Comparison of ENCODE assay signal across 19 cellular contexts in genomic region chrX:107102980-107103379, GRCh38. TPM values are rescaled to one million over a fixed set of nuclear protein-coding genes. Genes with fewer than 3 reads are reported as not detected.
DNase-seq lines count a peak whose midpoint lies in the region; ATAC-seq and TF ChIP-seq lines count a peak whose summit lies in the region.
"Had no signal": no experiment of that assay in that cellular context is flagged by ENCODE, and none has a peak within 500 bp of the region (broad histone marks: within the 10 kb centered on the region; RNA-seq: fewer than 3 reads in every experiment).

No MANE protein-coding gene starts in this region.

- H3K4me3 ChIP-seq in A673 (ENCODE audit: low read depth, low read length, poor library complexity, severe bottlenecking) (no peak overlapping the region), fibroblast of mammary gland (ENCODE audit: control insufficient read depth, low read depth, low read length) (no peak overlapping the region)

- H3K9me3 Mint-ChIP-seq in activated naive CD8-positive, alpha-beta T cell treated with anti-CD3 and anti-CD28 coated beads for 36 hours = no peaks in the 10 kb centered on the region
- H3K9me3 Mint-ChIP-seq: stimulated activated naive B cell treated with anti-CD40 and anti-IgM and Interleukin-4, amounts not matched to agents 10 μg/mL and 1 μg/mL and 100 μg/mL, for 72 hours had no signal

- H3K9me3 ChIP-seq in A673 (ENCODE audit: low read depth, low read length, poor library complexity, severe bottlenecking) = no peaks in the 10 kb centered on the region
- H3K9me3 ChIP-seq: neutrophil had no signal

- POLR2A ChIA-PET in A673 (lab: Charles Lee; ENCODE audit: low non-redundant PET) = no interaction called here

- peaks cover 24% of the 10 kb centered on the region for H3K36me3 Mint-ChIP-seq in activated naive CD8-positive, alpha-beta T cell treated with anti-CD3 and anti-CD28 coated beads for 36 hours

- H3K27me3 Mint-ChIP-seq in activated naive CD8-positive, alpha-beta T cell treated with anti-CD3 and anti-CD28 coated beads for 36 hours = no peaks in the 10 kb centered on the region
- H3K27me3 Mint-ChIP-seq: B cell; stimulated activated naive B cell treated with anti-CD40 and anti-IgM and Interleukin-4, amounts not matched to agents 10 μg/mL and 1 μg/mL and 100 μg/mL, for 72 hours had no signal

- H3K27ac Mint-ChIP-seq in activated naive CD8-positive, alpha-beta T cell treated with anti-CD3 and anti-CD28 coated beads for 36 hours = no peak overlapping the region
- H3K27ac Mint-ChIP-seq: B cell; mesothelial cell of epicardium; stimulated activated naive B cell treated with anti-CD40 and anti-IgM and Interleukin-4, amounts not matched to agents 10 μg/mL and 1 μg/mL and 100 μg/mL, for 72 hours had no signal

- DNase-seq in A673 (ENCODE audit: low spot score) = peak; percentile 1
- peak; percentile 4 for DNase-seq in ELR (ENCODE audit: low read depth)
- DNase-seq in RPMI7951 (ENCODE audit: low read depth) = peak; percentile 0
- DNase-seq in fibroblast of mammary gland (ENCODE audit: low read depth) = peak; percentile 25
- no peak for DNase-seq in activated naive CD8-positive, alpha-beta T cell treated with anti-CD3 and anti-CD28 coated beads for 36 hours
- no peak for DNase-seq in OCI-M2 (lab: John Stamatoyannopoulos, UW; ENCODE audit: unreplicated experiment)
- DNase-seq in hypothalamus (lab: John Stamatoyannopoulos, UW) = no peak
- DNase-seq: activated effector memory CD4-positive, alpha-beta T cell treated with Interleukin-2 at 50 U/mL for 16 hours; anterior cingulate cortex; DMS79; foreskin melanocyte; NCI-H1092; NCI-H345; small intestine; stimulated activated naive B cell treated with anti-CD40 and anti-IgM and Interleukin-4, amounts not matched to agents 10 μg/mL and 1 μg/mL and 100 μg/mL, for 72 hours had no signal

- BruUV-seq in A673 (replicated peaks; lab: Mats Ljungman, UMichigan) = no TSS peak

- H3K4me1 Mint-ChIP-seq in activated naive CD8-positive, alpha-beta T cell treated with anti-CD3 and anti-CD28 coated beads for 36 hours = peaks cover 6% of the 10 kb centered on the region
- H3K4me1 Mint-ChIP-seq: mesothelial cell of epicardium had no signal

- no peaks in the 10 kb centered on the region for H3K4me1 ChIP-seq in A673 (ENCODE audit: insufficient read depth, low read length, poor library complexity, severe bottlenecking)

- no peak overlapping the region for H3K4me3 Mint-ChIP-seq in activated naive CD8-positive, alpha-beta T cell treated with anti-CD3 and anti-CD28 coated beads for 36 hours
- H3K4me3 Mint-ChIP-seq: B cell; mesothelial cell of epicardium; stimulated activated naive B cell treated with anti-CD40 and anti-IgM and Interleukin-4, amounts not matched to agents 10 μg/mL and 1 μg/mL and 100 μg/mL, for 72 hours had no signal

- TF ChIP-seq CTCF in A673 (conservative IDR thresholded peaks at IDR 0.05; ENCODE audit: low read depth, low read length) (no peak; the same call in 1 of the 2 replicates), fibroblast of mammary gland (conservative IDR thresholded peaks at IDR 0.05; ENCODE audit: control insufficient read depth, insufficient read depth, low read depth, low read length) (peak; percentile 21)

- no peak for ATAC-seq in HG03196 (IDR thresholded peaks at IDR 0.05; ENCODE audit: unreplicated experiment)
- ATAC-seq: stimulated activated naive B cell treated with anti-CD40 and anti-IgM and Interleukin-4, amounts not matched to agents 10 μg/mL and 1 μg/mL and 100 μg/mL, for 72 hours had no signal

- H3K27ac ChIP-seq in A673 (ENCODE audit: low read depth, low read length, poor library complexity, severe bottlenecking) = no peak overlapping the region
- H3K27ac ChIP-seq: neutrophil had no signal

- no peaks in the 10 kb centered on the region for H3K27me3 ChIP-seq in A673 (replicated peaks; ENCODE audit: insufficient read depth, low read depth, low read length, poor library complexity)
- H3K27me3 ChIP-seq: neutrophil had no signal

- peaks cover 3% of the 10 kb centered on the region for H3K36me3 ChIP-seq in A673 (ENCODE audit: insufficient read depth, low read length, poor library complexity, severe bottlenecking)
- H3K36me3 ChIP-seq: neutrophil had no signal

- intact Hi-C loops in A673 (cut with micrococcal nuclease; ENCODE audit: unreplicated experiment) = no loop called here

- CTCF ChIA-PET in A673 (lab: Charles Lee) = no interaction called here

RNA-seq across cellular contexts. Expression of gene RBM41, which starts 15.6 kb away (rescaled TPM):
- total RNA-seq in A673 (2021) = 17.7 and 19.0 TPM in 2 replicates
- 5.0 and 5.2 TPM in 2 replicates for total RNA-seq in RPMI7951 (2014; rRNA removed; shearing (Covaris generic))
- total RNA-seq in activated naive CD8-positive, alpha-beta T cell treated with anti-CD3 and anti-CD28 coated beads for 36 hours = 10 to 100 TPM; 12.6 to 15.3 TPM

Comparison
In these comparisons a context has a peak if more than half of its experiments do, and no peak if none do; other contexts are left out.
1. DNase-seq: peak in A673 (single experiment), ELR (single experiment), RPMI7951 (single experiment) and fibroblast of mammary gland (single experiment); none in activated naive CD8-positive, alpha-beta T cell treated with anti-CD3 and anti-CD28 coated beads for 36 hours (single experiment), OCI-M2 (single experiment) and hypothalamus (0 of 51).